ENCODE assay signal across 18 cellular contexts in genomic region chr6:156756630-156757610, GRCh38.
"Had no signal": no experiment of that assay in that cellular context is flagged by ENCODE, and none has a peak within 500 bp of the region (broad histone marks: within the 10 kb centered on the region; RNA-seq: fewer than 3 reads in every experiment).

No MANE protein-coding gene starts in this region.

- H3K27me3 ChIP-seq: dorsolateral prefrontal cortex, heart left ventricle, neutrophil, tibial artery, upper lobe of left lung had no signal

- H3K4me1 ChIP-seq: upper lobe of left lung had no signal

- H3K4me3 Mint-ChIP-seq: naive thymus-derived CD4-positive, alpha-beta T cell; nephron progenitor cell; stimulated activated naive CD8-positive, alpha-beta T cell treated with anti-CD3 and anti-CD28 coated beads, Interleukin-15, Interleukin-2, amounts not matched to agents 100 ng/mL and 50 ng/mL, for 24 hours had no signal

- ATAC-seq: heart left ventricle; left colon; left ventricle myocardium superior; naive thymus-derived CD4-positive, alpha-beta T cell had no signal

- H3K27ac Mint-ChIP-seq: naive thymus-derived CD4-positive, alpha-beta T cell; nephron progenitor cell; stimulated activated naive CD8-positive, alpha-beta T cell treated with anti-CD3 and anti-CD28 coated beads, Interleukin-15, Interleukin-2, amounts not matched to agents 100 ng/mL and 50 ng/mL, for 24 hours had no signal

- FAIRE-seq: frontal cortex, small intestine had no signal

- H3K9me3 Mint-ChIP-seq: nephron progenitor cell; stimulated activated naive CD8-positive, alpha-beta T cell treated with anti-CD3 and anti-CD28 coated beads, Interleukin-15, Interleukin-2, amounts not matched to agents 100 ng/mL and 50 ng/mL, for 24 hours had no signal

- DNase-seq: cortex of kidney; dorsolateral prefrontal cortex; effector CD8-positive, alpha-beta T cell; heart left ventricle; hippocampal formation; left colon; left ventricle myocardium superior; naive thymus-derived CD4-positive, alpha-beta T cell; nephron progenitor cell; posterior cingulate gyrus; small intestine; stimulated activated CD4-positive, alpha-beta T cell treated with anti-CD3 and anti-CD28 coated beads, Interleukin-12 subunit alpha, Interleukin-12 subunit beta, amount 100 ng/mL, for 4 hours; stimulated activated CD4-positive, alpha-beta T cell treated with anti-CD3 and anti-CD28 coated beads, Interleukin-2, amount 100 ng/mL, for 48 hours; tibial artery; upper lobe of left lung had no signal

- H3K36me3 Mint-ChIP-seq: naive thymus-derived CD4-positive, alpha-beta T cell had no signal

- H3K4me3 ChIP-seq: dorsolateral prefrontal cortex, heart left ventricle, tibial artery, upper lobe of left lung had no signal

- H3K36me3 ChIP-seq: heart left ventricle, neutrophil, tibial artery, upper lobe of left lung had no signal

- H3K9me3 ChIP-seq: heart left ventricle, neutrophil, tibial artery, upper lobe of left lung had no signal

- H3K27ac ChIP-seq: dorsolateral prefrontal cortex, heart left ventricle, neutrophil, tibial artery, upper lobe of left lung had no signal
